Comparison of ENCODE assay signal across 1 cellular context in the genomic region with DNA sequence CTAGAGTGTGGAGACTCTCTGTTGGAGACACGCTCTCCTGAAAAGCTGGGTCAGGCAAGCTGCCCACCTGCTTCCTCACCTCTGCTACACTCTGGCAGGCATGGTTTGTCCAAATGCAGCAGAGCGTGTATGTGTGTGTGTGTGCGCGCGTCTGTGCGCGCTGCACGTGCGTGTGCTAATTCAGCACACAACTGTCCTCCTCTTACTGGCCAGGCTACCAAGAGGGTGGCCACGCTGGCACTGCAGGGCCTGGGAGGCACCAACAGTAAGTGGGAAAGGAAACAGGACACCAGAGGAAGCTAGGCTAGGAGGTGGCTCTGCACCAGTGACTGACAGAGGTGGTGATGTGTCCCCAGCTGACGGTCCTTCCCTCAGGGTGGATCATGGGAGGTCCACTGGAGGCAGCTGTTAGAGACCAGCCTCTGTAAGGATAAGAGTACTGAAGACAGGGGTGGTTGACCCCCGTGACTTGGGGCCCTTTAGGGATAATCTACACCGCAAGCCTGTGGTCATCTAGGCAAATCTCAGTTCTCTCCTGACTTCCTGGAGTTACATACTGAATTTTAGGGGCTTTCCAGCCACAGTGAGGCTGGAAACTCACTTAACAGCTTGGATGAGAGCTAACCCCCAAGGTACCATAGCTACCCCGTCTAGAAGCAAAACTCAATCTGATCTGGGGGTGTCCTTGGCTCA.
TF ChIP-seq lines count a peak whose summit lies in the region.

No MANE protein-coding gene starts in this region.

TF ChIP-seq in SK-N-SH treated with all-trans-retinoic acid at 6 μM for 48 hours, 23 proteins besides CTCF, POLR2A, EP300 and RAD21 (continued from another document):
- no peak for TF ChIP-seq OSR1 (CRISPR knock-in tag; IDR thresholded peaks at IDR 0.05)
